In the genomic region with DNA sequence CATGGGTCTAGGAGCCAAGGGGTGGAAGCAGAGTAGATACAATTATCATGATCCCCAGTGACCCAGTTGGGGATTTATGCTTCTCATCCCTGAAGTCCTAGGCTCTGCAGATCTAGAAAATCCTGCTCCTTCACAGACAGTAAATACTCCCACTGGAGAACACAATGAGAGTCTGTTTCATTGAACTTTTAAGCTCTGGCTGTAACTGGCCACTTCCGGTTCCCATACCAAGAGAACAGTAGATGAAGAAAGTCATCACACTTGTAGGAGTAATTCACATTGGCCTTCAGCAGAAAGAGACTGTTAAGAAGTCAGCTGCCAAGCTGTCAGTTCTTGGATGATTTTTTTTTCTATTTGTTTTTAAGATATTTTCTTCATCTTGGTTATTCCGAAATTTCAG, we compare ENCODE assay signal across 16 cellular contexts.
DNase-seq lines count a peak whose midpoint lies in the region; FAIRE-seq and TF ChIP-seq lines count a peak whose summit lies in the region.
"Had no signal": no experiment of that assay in that cellular context is flagged by ENCODE, and none has a peak within 500 bp of the region (broad histone marks: within the 10 kb centered on the region; RNA-seq: fewer than 3 reads in every experiment).

No MANE protein-coding gene starts in this region.

- dilution Hi-C loops in mammary epithelial cell (cut with HindIII; ENCODE audit: low sequenced_read_pairs): no loop called here

- H3K9ac ChIP-seq in mammary epithelial cell (ENCODE audit: insufficient read depth, low read length): no peak overlapping the region
- H3K9ac ChIP-seq: BLaER1 treated with 17β-estradiol and CSF1 and Interleukin-3, amounts not matched to agents 10 nM and 100 nM; GM23248 had no signal

- in situ Hi-C loops in mammary epithelial cell (cut with MboI; ENCODE audit: low sequenced_read_pairs in 2 of 2): loop anchor here in 1 of 2 donors (25.0 kb wide), 1 partner anchor 796 kb away; no protein-coding TSS in a partner anchor

- H3K4me1 Mint-ChIP-seq in T-helper 2 cell treated with Interferon-gamma antibody and Interleukin-4, amounts not matched to agents 5 μg/mL and 100 μg/mL, for 36 hours (ENCODE audit: low read depth): no peaks in the 10 kb centered on the region
- H3K4me1 Mint-ChIP-seq: CD4-positive, CD25-positive, alpha-beta regulatory T cell had no signal

- TF ChIP-seq CTCF in mammary epithelial cell (conservative IDR thresholded peaks at IDR 0.05 in 1 of 2, IDR thresholded peaks at IDR 0.05 in 1 of 2; ENCODE audit: extremely low read depth in 1 of 2, insufficient read depth in 1 of 2, low read depth in 1 of 2, low read length in 2 of 2): no peak
- no peak for TF ChIP-seq CTCF in testis (IDR thresholded peaks at IDR 0.05)

- intact Hi-C loops in mammary epithelial cell (cut with micrococcal nuclease) (no loop called here), testis (cut with DNase I; ENCODE audit: low total_unique reads) (no loop called here)

- no peaks in the 10 kb centered on the region for H3K27me3 Mint-ChIP-seq in T-helper 2 cell treated with Interferon-gamma antibody and Interleukin-4, amounts not matched to agents 5 μg/mL and 100 μg/mL, for 36 hours (ENCODE audit: low read depth)
- H3K27me3 Mint-ChIP-seq: CD4-positive, CD25-positive, alpha-beta regulatory T cell had no signal

- no peak overlapping the region for H3K4me2 ChIP-seq in mammary epithelial cell (ENCODE audit: insufficient read depth, low read depth, low read length)
- H3K4me2 ChIP-seq: BLaER1 treated with 17β-estradiol and CSF1 and Interleukin-3, amounts not matched to agents 10 nM and 100 nM had no signal

- TF ChIP-seq POLR2A in H54 (IDR thresholded peaks at IDR 0.05; ENCODE audit: low read depth, low read length): no peak
- no peak for TF ChIP-seq POLR2A in testis (IDR thresholded peaks at IDR 0.05)

- no peak for DNase-seq in H54 (ENCODE audit: insufficient read length, low spot score)
- DNase-seq in mammary epithelial cell: peak; percentile 45
- peak; percentile 94 for DNase-seq in foreskin melanocyte
- DNase-seq in testis: peak; percentile 75
- no peak for DNase-seq in retina
- DNase-seq in T-helper 2 cell treated with Interferon-gamma antibody and Interleukin-4, amounts not matched to agents 5 μg/mL and 100 μg/mL, for 36 hours (ENCODE audit: low spot score): no peak
- DNase-seq in SK-N-DZ (ENCODE audit: low spot score): no peak
- DNase-seq: ACHN; Calu3; CD4-positive, CD25-positive, alpha-beta regulatory T cell; DMS79; GM23248; H7 had no signal

- H3K4me3 ChIP-seq in mammary epithelial cell (replicated peaks in 1 of 3; ENCODE audit: insufficient read depth in 1 of 3, low read depth in 2 of 3, low read length in 3 of 3) (no peak overlapping the region), testis (no peak overlapping the region)
- H3K4me3 ChIP-seq: BLaER1 treated with 17β-estradiol and CSF1 and Interleukin-3, amounts not matched to agents 10 nM and 100 nM; GM12878; GM23248 had no signal

- H3K36me3 Mint-ChIP-seq in T-helper 2 cell treated with Interferon-gamma antibody and Interleukin-4, amounts not matched to agents 5 μg/mL and 100 μg/mL, for 36 hours (ENCODE audit: low read depth): no peaks in the 10 kb centered on the region
- H3K36me3 Mint-ChIP-seq: CD4-positive, CD25-positive, alpha-beta regulatory T cell; IgD-negative memory B cell had no signal

- H3K4me1 ChIP-seq in mammary epithelial cell (ENCODE audit: insufficient read depth, low read length): peaks cover 12% of the 10 kb centered on the region
- H3K4me1 ChIP-seq in testis: peaks cover 10% of the 10 kb centered on the region
- H3K4me1 ChIP-seq: BLaER1 treated with 17β-estradiol and CSF1 and Interleukin-3, amounts not matched to agents 10 nM and 100 nM had no signal

- no TSS peak for BruUV-seq in mammary epithelial cell (replicated peaks; lab: Mats Ljungman, UMichigan)

- H3K36me3 ChIP-seq in mammary epithelial cell (ENCODE audit: insufficient read depth, low read length): no peaks in the 10 kb centered on the region
- no peaks in the 10 kb centered on the region for H3K36me3 ChIP-seq in testis (ENCODE audit: low read depth, missing control alignments)
- H3K36me3 ChIP-seq: BLaER1 treated with 17β-estradiol and CSF1 and Interleukin-3, amounts not matched to agents 10 nM and 100 nM had no signal

- no peak overlapping the region for H3K27ac Mint-ChIP-seq in T-helper 2 cell treated with Interferon-gamma antibody and Interleukin-4, amounts not matched to agents 5 μg/mL and 100 μg/mL, for 36 hours
- H3K27ac Mint-ChIP-seq: CD4-positive, CD25-positive, alpha-beta regulatory T cell; IgD-negative memory B cell had no signal

- no peak overlapping the region for H3K4me3 Mint-ChIP-seq in T-helper 2 cell treated with Interferon-gamma antibody and Interleukin-4, amounts not matched to agents 5 μg/mL and 100 μg/mL, for 36 hours
- H3K4me3 Mint-ChIP-seq: CD4-positive, CD25-positive, alpha-beta regulatory T cell; IgD-negative memory B cell had no signal

- 50% methylated on average over 2 of the region's 2 CpGs for WGBS in mammary epithelial cell (ENCODE audit: low coverage, missing lambda C conversion rate)
- 32 to 40% methylated on average over 2 of the region's 2 CpGs for WGBS in testis, 2 donors

- no peaks in the 10 kb centered on the region for H4K20me1 ChIP-seq in mammary epithelial cell (ENCODE audit: insufficient read depth, low read length)
- H4K20me1 ChIP-seq: BLaER1 treated with 17β-estradiol and CSF1 and Interleukin-3, amounts not matched to agents 10 nM and 100 nM had no signal

- H3K9me3 ChIP-seq in mammary epithelial cell (replicated peaks; ENCODE audit: insufficient read depth, low read length): no peaks in the 10 kb centered on the region
- no peaks in the 10 kb centered on the region for H3K9me3 ChIP-seq in testis
- H3K9me3 ChIP-seq: BLaER1 treated with 17β-estradiol and CSF1 and Interleukin-3, amounts not matched to agents 10 nM and 100 nM had no signal

- CTCF ChIA-PET in mammary epithelial cell (lab: Charles Lee; ENCODE audit: low non-redundant PET): no interaction called here

- no peaks in the 10 kb centered on the region for H3K27me3 ChIP-seq in mammary epithelial cell (ENCODE audit: insufficient read depth, low read length)
- no peaks in the 10 kb centered on the region for H3K27me3 ChIP-seq in testis
- H3K27me3 ChIP-seq: BLaER1 treated with 17β-estradiol and CSF1 and Interleukin-3, amounts not matched to agents 10 nM and 100 nM had no signal

- peak; percentile 33 for FAIRE-seq in H54 (lab: Jason Lieb, UNC)
- FAIRE-seq: GM12878 had no signal

- no peak overlapping the region for H2AFZ ChIP-seq in mammary epithelial cell (ENCODE audit: low read depth, low read length)
- H2AFZ ChIP-seq: GM23248 had no signal

- H3K27ac ChIP-seq in mammary epithelial cell (ENCODE audit: insufficient read depth, low read depth, low read length) (no peak overlapping the region), testis (peak overlapping the region in 1 of 2 donors; percentile 26)
- H3K27ac ChIP-seq: BLaER1 treated with 17β-estradiol and CSF1 and Interleukin-3, amounts not matched to agents 10 nM and 100 nM; GM23248 had no signal

- no peaks in the 10 kb centered on the region for H3K9me3 Mint-ChIP-seq in T-helper 2 cell treated with Interferon-gamma antibody and Interleukin-4, amounts not matched to agents 5 μg/mL and 100 μg/mL, for 36 hours

- H3K79me2 ChIP-seq in mammary epithelial cell (ENCODE audit: insufficient read depth, low read length): no peaks in the 10 kb centered on the region

Comparison
In these comparisons a context has a peak if more than half of its experiments do, and no peak if none do; other contexts are left out.
1. DNase-seq: peak in mammary epithelial cell (single experiment), foreskin melanocyte (single experiment) and testis (single experiment); none in H54 (single experiment), retina (single experiment), T-helper 2 cell treated with Interferon-gamma antibody and Interleukin-4, amounts not matched to agents 5 μg/mL and 100 μg/mL, for 36 hours (single experiment) and SK-N-DZ (single experiment).